ENCODE assay signal across 9 cellular contexts in genomic region chr1:21294266-21295058, GRCh38. TPM values are rescaled to one million over a fixed set of nuclear protein-coding genes. Genes with fewer than 3 reads are reported as not detected.
DNase-seq lines count a peak whose midpoint lies in the region; ATAC-seq, FAIRE-seq and TF ChIP-seq lines count a peak whose summit lies in the region.
"Had no signal": no experiment of that assay in that cellular context is flagged by ENCODE, and none has a peak within 500 bp of the region (broad histone marks: within the 10 kb centered on the region; RNA-seq: fewer than 3 reads in every experiment).

No MANE protein-coding gene starts in this region.

- peak; percentile 88 for DNase-seq in T-helper 2 cell treated with Interferon-gamma antibody and Interleukin-4, amounts not matched to agents 5 μg/mL and 100 μg/mL, for 36 hours (ENCODE audit: low spot score)
- DNase-seq in MCF 10A (ENCODE audit: unreplicated experiment) (peak; percentile 36), pancreas (peak in 1 of 6 donors; percentile 21), hippocampal formation (lab: John Stamatoyannopoulos, UW) (no peak), amygdala (lab: John Stamatoyannopoulos, UW) (no peak), D341Med (ENCODE audit: low spot score) (no peak)

- H3K4me1 Mint-ChIP-seq in T-helper 2 cell treated with Interferon-gamma antibody and Interleukin-4, amounts not matched to agents 5 μg/mL and 100 μg/mL, for 36 hours (ENCODE audit: low read depth), result peaks cover 59% of the 10 kb centered on the region
- peaks cover 19% of the 10 kb centered on the region for H3K4me1 Mint-ChIP-seq in MCF 10A (ENCODE audit: insufficient read depth, unreplicated experiment)

- peaks cover 10 to 33% (median 16%) of the 10 kb centered on the region in 3 donors for H3K4me1 ChIP-seq in pancreas

- H3K9me3 Mint-ChIP-seq in T-helper 2 cell treated with Interferon-gamma antibody and Interleukin-4, amounts not matched to agents 5 μg/mL and 100 μg/mL, for 36 hours, result no peaks in the 10 kb centered on the region
- no peaks in the 10 kb centered on the region for H3K9me3 Mint-ChIP-seq in MCF 10A (ENCODE audit: unreplicated experiment)

- 57 to 59% methylated on average over 13 of the region's 13 CpGs for WGBS in pancreas, 2 donors

- no peaks in the 10 kb centered on the region for H3K9me3 ChIP-seq in pancreas

- no peak for TF ChIP-seq CTCF in MCF 10A (IDR thresholded peaks at IDR 0.05; ENCODE audit: unreplicated experiment)
- no peak for TF ChIP-seq CTCF in pancreas (IDR thresholded peaks at IDR 0.05)

- ATAC-seq in GM19035 (IDR thresholded peaks at IDR 0.05; ENCODE audit: unreplicated experiment), result peak; percentile 61
- peak; percentile 41 for ATAC-seq in HG03095 (IDR thresholded peaks at IDR 0.05; ENCODE audit: unreplicated experiment)
- peak in 3 of 4 donors; percentile 11 to 30 (median 20) for ATAC-seq in pancreas

- no TSS peak for BruUV-seq in MCF 10A (replicated peaks; lab: Mats Ljungman, UMichigan)

- no peaks in the 10 kb centered on the region for H3K27me3 Mint-ChIP-seq in T-helper 2 cell treated with Interferon-gamma antibody and Interleukin-4, amounts not matched to agents 5 μg/mL and 100 μg/mL, for 36 hours (ENCODE audit: low read depth)
- H3K27me3 Mint-ChIP-seq in MCF 10A (ENCODE audit: insufficient read depth, unreplicated experiment), result no peaks in the 10 kb centered on the region

- CTCF ChIA-PET in MCF 10A (lab: Yijun Ruan, JAX), result interaction anchor here (0.8 to 1.3 kb wide), 3 partner anchors 25 to 77 kb away, joined by 3 to 4 read pairs (median 3); no protein-coding TSS in a partner anchor

- no peak for FAIRE-seq in pancreas (lab: Jason Lieb, UNC)
- FAIRE-seq: colon had no signal

- no peak overlapping the region for H3K4me3 ChIP-seq in pancreas

- H3K27ac Mint-ChIP-seq in T-helper 2 cell treated with Interferon-gamma antibody and Interleukin-4, amounts not matched to agents 5 μg/mL and 100 μg/mL, for 36 hours, result peak overlapping the region; percentile 97
- peak overlapping the region; percentile 68 for H3K27ac Mint-ChIP-seq in MCF 10A (ENCODE audit: low read depth, unreplicated experiment)

- H3K36me3 Mint-ChIP-seq in T-helper 2 cell treated with Interferon-gamma antibody and Interleukin-4, amounts not matched to agents 5 μg/mL and 100 μg/mL, for 36 hours (ENCODE audit: low read depth), result peaks cover 2% of the 10 kb centered on the region
- H3K36me3 Mint-ChIP-seq in MCF 10A (ENCODE audit: insufficient read depth, unreplicated experiment), result no peaks in the 10 kb centered on the region

- H3K36me3 ChIP-seq in pancreas, result no peaks in the 10 kb centered on the region

- peak overlapping the region in 2 of 4 donors; percentile 44 to 57 for H3K27ac ChIP-seq in pancreas

- intact Hi-C loops in MCF 10A (cut with micrococcal nuclease) (no loop called here), pancreas (cut with DNase I) (no loop called here)

- peak overlapping the region; percentile 82 for H3K4me3 Mint-ChIP-seq in T-helper 2 cell treated with Interferon-gamma antibody and Interleukin-4, amounts not matched to agents 5 μg/mL and 100 μg/mL, for 36 hours
- no peak overlapping the region for H3K4me3 Mint-ChIP-seq in MCF 10A (ENCODE audit: unreplicated experiment)

- no peaks in the 10 kb centered on the region for H3K27me3 ChIP-seq in pancreas

- POLR2A ChIA-PET in MCF 10A (lab: Yijun Ruan, JAX), result no interaction called here

RNA-seq across cellular contexts. Expression of gene ECE1, which starts 4.2 kb away (rescaled TPM):
- total RNA-seq in MCF 10A (2022) (40.0 and 46.8 TPM in 2 replicates), pancreas (100 to 1,000 TPM in 2 of 6 donors, 10 to 100 TPM in 4; 68.4 to 141 (median 89.1) TPM)
- polyA plus RNA-seq in pancreas, result 10 to 100 TPM; 38.1 to 59.8 TPM

Comparison
In these comparisons a context has a peak if more than half of its experiments do, and no peak if none do; other contexts are left out.
1. DNase-seq: peak in T-helper 2 cell treated with Interferon-gamma antibody and Interleukin-4, amounts not matched to agents 5 μg/mL and 100 μg/mL, for 36 hours (single experiment) and MCF 10A (single experiment); none in hippocampal formation (0 of 2), amygdala (0 of 56) and D341Med (single experiment).
2. Peak in every context shown above with its lines, with median percentiles within 50 percentile points of each other: ATAC-seq.